ENCODE assay signal across 22 cellular contexts in genomic region chr3:156792114-156792513, GRCh38. TPM values are rescaled to one million over a fixed set of nuclear protein-coding genes. Genes with fewer than 3 reads are reported as not detected.
DNase-seq lines count a peak whose midpoint lies in the region; ATAC-seq and TF ChIP-seq lines count a peak whose summit lies in the region.
"Had no signal": no experiment of that assay in that cellular context is flagged by ENCODE, and none has a peak within 500 bp of the region (broad histone marks: within the 10 kb centered on the region; RNA-seq: fewer than 3 reads in every experiment).

No MANE protein-coding gene starts in this region.

- peak overlapping the region; percentile 74 for H2AFZ ChIP-seq in neuronal stem cell (ENCODE audit: low read length)
- no peak overlapping the region for H2AFZ ChIP-seq in H9 (ENCODE audit: low read length)

- no peak overlapping the region for H4K5ac ChIP-seq in H9 (ENCODE audit: insufficient read length, low read depth, low read length)

- H3K27ac Mint-ChIP-seq in Caco-2 (ENCODE audit: unreplicated experiment) (peak overlapping the region; percentile 55), H9 (0 out of 7 replicates have a peak overlapping the region, but pooled peaks of 1 of the 3 experiments have one; percentile 20)
- H3K27ac Mint-ChIP-seq: CD4-positive, alpha-beta T cell; endodermal cell had no signal

- ATAC-seq in Panc1: no peak
- ATAC-seq: activated T-cell treated with anti-CD3 and anti-CD28 coated beads, Interleukin-2, amount 50 U/mL, for 4 hours had no signal

- WGBS in neuronal stem cell (ENCODE audit: extremely low coverage in 2 of 2, insufficient read length in 2 of 2, insufficient replicate concordance in 1 of 2), 2 donors: no CpG with 5 or more reads among the region's 3 CpGs
- WGBS in H9 (ENCODE audit: extremely low coverage, insufficient read length, low lambda C conversion rate): no CpG with 5 or more reads among the region's 3 CpGs

- no peaks in the 10 kb centered on the region for H3K27me3 Mint-ChIP-seq in Caco-2 (ENCODE audit: insufficient read depth, unreplicated experiment)
- H3K27me3 Mint-ChIP-seq in H9 (ENCODE audit: low read depth): no peaks in the 10 kb centered on the region
- H3K27me3 Mint-ChIP-seq: activated CD4-positive, alpha-beta memory T cell treated with anti-CD3 and anti-CD28 coated beads for 36 hours; activated naive CD4-positive, alpha-beta T cell treated with anti-CD3 and anti-CD28 coated beads, Interleukin-2, amount 10 ng/mL, durations not matched to agents 7 days and 5 days; CD4-positive, alpha-beta T cell had no signal

- H3T11ph ChIP-seq in H9 (ENCODE audit: low read length): no peak overlapping the region

- H3K18ac ChIP-seq in neuronal stem cell (ENCODE audit: low read length) (no peak overlapping the region), H9 (ENCODE audit: insufficient read length, low read depth, low read length) (no peak overlapping the region)

- H3K27ac ChIP-seq in Panc1 (ENCODE audit: low read length) (peak overlapping the region; percentile 26; the same call in 1 of the 2 replicates), epithelial cell of prostate (peak overlapping the region; percentile 99), neuronal stem cell (replicated peaks; ENCODE audit: low read length) (no peak overlapping the region), H9 (ENCODE audit: insufficient read length, low read depth, low read length) (no peak overlapping the region)
- no peak overlapping the region for H3K27ac ChIP-seq in effector memory CD4-positive, alpha-beta T cell (ENCODE audit: insufficient read depth, low read length, poor library complexity, severe bottlenecking)
- H3K27ac ChIP-seq: ascending aorta, pancreas had no signal

- POLR2A ChIA-PET in Caco-2 (lab: Charles Lee) (no interaction called here), Panc1 (lab: Charles Lee) (no interaction called here)

- H2BK12ac ChIP-seq in neuronal stem cell (ENCODE audit: low read length): no peak overlapping the region
- H2BK12ac ChIP-seq in H9 (ENCODE audit: insufficient read length, low read depth, low read length): no peak overlapping the region

- H2AK5ac ChIP-seq in neuronal stem cell (ENCODE audit: low read depth, low read length): no peak overlapping the region
- H2AK5ac ChIP-seq in H9 (ENCODE audit: insufficient read length, low read length): no peak overlapping the region

- no peaks in the 10 kb centered on the region for H3K79me2 ChIP-seq in H9 (ENCODE audit: insufficient read depth, low read length)

- H3K27me3 ChIP-seq in Caco-2 (replicated peaks; ENCODE audit: control insufficient read depth, insufficient read depth, low read length) (no peaks in the 10 kb centered on the region), Panc1 (ENCODE audit: control insufficient read depth, insufficient read depth, low read length) (no peaks in the 10 kb centered on the region), neuronal stem cell (ENCODE audit: control insufficient read depth in 3 of 3, insufficient read depth in 3 of 3, low read depth in 1 of 3, low read length in 3 of 3) (no peaks in the 10 kb centered on the region), H9 (ENCODE audit: insufficient read depth, low read length) (no peaks in the 10 kb centered on the region)
- no peaks in the 10 kb centered on the region for H3K27me3 ChIP-seq in effector memory CD4-positive, alpha-beta T cell (replicated peaks; ENCODE audit: control insufficient read depth, insufficient read depth, low read length, poor library complexity, severe bottlenecking)
- H3K27me3 ChIP-seq: ascending aorta, pancreas, thyroid gland had no signal

- no TSS peak for BruUV-seq in Caco-2 (replicated peaks; lab: Mats Ljungman, UMichigan)
- BruUV-seq in Panc1 (replicated peaks; lab: Mats Ljungman, UMichigan): no TSS peak

- H3K14ac ChIP-seq in neuronal stem cell (ENCODE audit: low read length): no peak overlapping the region
- no peak overlapping the region for H3K14ac ChIP-seq in H9 (ENCODE audit: insufficient read depth, low read length)

- H3K79me1 ChIP-seq in neuronal stem cell (ENCODE audit: low read depth, low read length) (no peaks in the 10 kb centered on the region), H9 (ENCODE audit: insufficient read depth, low read depth, low read length, poor library complexity, severe bottlenecking) (no peaks in the 10 kb centered on the region)

- no peak overlapping the region for H3K4ac ChIP-seq in neuronal stem cell (ENCODE audit: low read length)
- no peak overlapping the region for H3K4ac ChIP-seq in H9 (ENCODE audit: low read depth, low read length)

- H3K23ac ChIP-seq in neuronal stem cell (ENCODE audit: low read depth, low read length, poor library complexity): no peak overlapping the region
- H3K23ac ChIP-seq in H9 (ENCODE audit: insufficient read length, low read depth, low read length): no peak overlapping the region

- H4K91ac ChIP-seq in neuronal stem cell (ENCODE audit: low read depth, low read length, poor library complexity) (no peak overlapping the region), H9 (ENCODE audit: insufficient read length, low read depth, low read length) (no peak overlapping the region)

- H3K4me2 ChIP-seq in neuronal stem cell (ENCODE audit: insufficient read depth, low read length, poor library complexity, severe bottlenecking) (no peak overlapping the region), H9 (ENCODE audit: insufficient read depth, insufficient read length, low read length) (no peak overlapping the region)

- TF ChIP-seq CTCF in Caco-2 (IDR thresholded peaks at IDR 0.05; ENCODE audit: insufficient read depth in 1 of 2, low read depth in 1 of 2, low read length in 1 of 2, severe bottlenecking in 1 of 2, unreplicated experiment in 1 of 2) (no peak), Panc1 (IDR thresholded peaks at IDR 0.05) (no peak), H9 (conservative IDR thresholded peaks at IDR 0.05) (no peak)

- H3K9me3 Mint-ChIP-seq in Caco-2 (ENCODE audit: unreplicated experiment) (no peaks in the 10 kb centered on the region), H9 (no peaks in the 10 kb centered on the region)
- H3K9me3 Mint-ChIP-seq: activated CD4-positive, alpha-beta memory T cell treated with anti-CD3 and anti-CD28 coated beads for 36 hours; activated T-cell treated with anti-CD3 and anti-CD28 coated beads, Interleukin-2, amount 50 U/mL, for 4 hours; CD4-positive, alpha-beta T cell; endodermal cell had no signal

- H2BK15ac ChIP-seq in neuronal stem cell (ENCODE audit: low read length) (no peak overlapping the region), H9 (ENCODE audit: low read depth, low read length) (no peak overlapping the region)

- no peaks in the 10 kb centered on the region for H3K23me2 ChIP-seq in H9 (ENCODE audit: insufficient read length, low read depth, low read length, poor library complexity, severe bottlenecking)

- no peak overlapping the region for H2BK120ac ChIP-seq in neuronal stem cell (ENCODE audit: low read depth, low read length)
- no peak overlapping the region for H2BK120ac ChIP-seq in H9 (ENCODE audit: low read depth, low read length, poor library complexity, severe bottlenecking)

- H3K56ac ChIP-seq in H9 (ENCODE audit: insufficient read length, low read depth, low read length): no peak overlapping the region

- H3K9ac ChIP-seq in neuronal stem cell (ENCODE audit: low read depth, low read length, poor library complexity) (no peak overlapping the region), H9 (ENCODE audit: extremely low read depth, insufficient read length, low read length) (no peak overlapping the region)

- in situ Hi-C loops in Panc1 (cut with HindIII; ENCODE audit: low pct_unique_long_range_greater_than_20kb, low sequenced_read_pairs): no loop called here

- H3K4me3 Mint-ChIP-seq in Caco-2 (ENCODE audit: unreplicated experiment) (no peak overlapping the region), H9 (no peak overlapping the region)
- H3K4me3 Mint-ChIP-seq: activated CD4-positive, alpha-beta memory T cell treated with anti-CD3 and anti-CD28 coated beads for 36 hours; activated naive CD4-positive, alpha-beta T cell treated with anti-CD3 and anti-CD28 coated beads, Interleukin-2, amount 10 ng/mL, durations not matched to agents 7 days and 5 days; activated T-cell treated with anti-CD3 and anti-CD28 coated beads, Interleukin-2, amount 50 U/mL, for 4 hours; CD4-positive, alpha-beta T cell; endodermal cell had no signal

- peaks cover 20% of the 10 kb centered on the region for H3K4me1 ChIP-seq in Caco-2
- peaks cover 16% of the 10 kb centered on the region for H3K4me1 ChIP-seq in Panc1 (ENCODE audit: control insufficient read depth, insufficient read depth, low read length)
- H3K4me1 ChIP-seq in neuronal stem cell (ENCODE audit: control insufficient read depth in 2 of 2, insufficient read depth in 1 of 2, low read depth in 1 of 2, low read length in 2 of 2): peaks cover 1 to 2% of the 10 kb centered on the region in 2 donors
- H3K4me1 ChIP-seq in effector memory CD4-positive, alpha-beta T cell (ENCODE audit: control insufficient read depth, insufficient read depth, low read length, poor library complexity, severe bottlenecking): no peaks in the 10 kb centered on the region
- no peaks in the 10 kb centered on the region for H3K4me1 ChIP-seq in H9 (ENCODE audit: insufficient read depth, low read length)
- H3K4me1 ChIP-seq: ascending aorta had no signal

- H3K4me3 ChIP-seq in Caco-2 (ENCODE audit: low read depth, low read length) (no peak overlapping the region), Panc1 (ENCODE audit: low read depth in 2 of 2, low read length in 2 of 2) (no peak overlapping the region), neuronal stem cell (ENCODE audit: low read length in 2 of 2) (no peak overlapping the region)
- H3K4me3 ChIP-seq in effector memory CD4-positive, alpha-beta T cell (ENCODE audit: insufficient read depth, low read depth, low read length, poor library complexity, severe bottlenecking): no peak overlapping the region
- H3K4me3 ChIP-seq: ascending aorta, lung, pancreas, thyroid gland had no signal

- peaks cover 19% of the 10 kb centered on the region for H3K4me1 Mint-ChIP-seq in Caco-2 (ENCODE audit: low read depth, unreplicated experiment)
- H3K4me1 Mint-ChIP-seq in H9: peaks cover 6 to 11% of the 10 kb centered on the region in 2 experiments; a peak in 2 of 4 replicates

- CTCF ChIA-PET in Caco-2 (lab: Charles Lee): no interaction called here
- CTCF ChIA-PET in Panc1 (lab: Charles Lee): no interaction called here

- H3K36me3 ChIP-seq in Caco-2 (ENCODE audit: control insufficient read depth, insufficient read depth, low read length) (no peaks in the 10 kb centered on the region), Panc1 (ENCODE audit: control insufficient read depth, insufficient read depth, low read length) (no peaks in the 10 kb centered on the region), neuronal stem cell (replicated peaks in 1 of 2; ENCODE audit: control insufficient read depth in 2 of 2, insufficient read depth in 2 of 2, low read length in 2 of 2) (no peaks in the 10 kb centered on the region)
- no peaks in the 10 kb centered on the region for H3K36me3 ChIP-seq in effector memory CD4-positive, alpha-beta T cell (ENCODE audit: control insufficient read depth, insufficient read depth, low read length)
- H3K36me3 ChIP-seq: ascending aorta, pancreas, thyroid gland had no signal

- DNase-seq in Caco-2: no peak
- DNase-seq in Panc1 (ENCODE audit: low read depth, low spot score): no peak
- no peak for DNase-seq in epithelial cell of prostate (ENCODE audit: low read depth, low spot score)
- no peak for DNase-seq in neuronal stem cell (ENCODE audit: low spot score)
- no peak for DNase-seq in effector memory CD4-positive, alpha-beta T cell
- DNase-seq in H9: no peak
- no peak for DNase-seq in RPMI8226
- no peak for DNase-seq in NCI-H82 (lab: John Stamatoyannopoulos, UW)
- DNase-seq: activated CD4-positive, alpha-beta memory T cell treated with anti-CD3 and anti-CD28 coated beads for 36 hours; activated naive CD4-positive, alpha-beta T cell treated with anti-CD3 and anti-CD28 coated beads, Interleukin-2, amount 10 ng/mL, durations not matched to agents 7 days and 5 days; activated T-cell treated with anti-CD3 and anti-CD28 coated beads, Interleukin-2, amount 50 U/mL, for 4 hours; CD4-positive, alpha-beta T cell; endodermal cell; KBM-7; NCI-H1694; NCI-H748 treated with DMSO at 0.1 percent for 48 hours; pancreas; SIG-M5; stimulated activated naive CD4-positive, alpha-beta T cell had no signal

- no peak overlapping the region for H2BK20ac ChIP-seq in H9 (ENCODE audit: low read depth, low read length, poor library complexity, severe bottlenecking)

- no peak overlapping the region for H4K8ac ChIP-seq in neuronal stem cell (ENCODE audit: low read depth, low read length)
- no peak overlapping the region for H4K8ac ChIP-seq in H9 (replicated peaks; ENCODE audit: insufficient read length, low read depth, low read length)

- H4K20me1 ChIP-seq in H9 (ENCODE audit: control insufficient read depth, insufficient read depth, insufficient read length): no peaks in the 10 kb centered on the region

- intact Hi-C loops in Caco-2 (cut with micrococcal nuclease; ENCODE audit: unreplicated experiment): no loop called here
- intact Hi-C loops in Panc1 (cut with micrococcal nuclease; ENCODE audit: unreplicated experiment): no loop called here

- H3K9me3 ChIP-seq in Caco-2 (no peaks in the 10 kb centered on the region), Panc1 (ENCODE audit: control insufficient read depth, insufficient read depth, low read depth, low read length) (no peaks in the 10 kb centered on the region), neuronal stem cell (replicated peaks in 1 of 2; ENCODE audit: control insufficient read depth in 2 of 2, insufficient read depth in 1 of 2, low read depth in 1 of 2, low read length in 2 of 2) (no peaks in the 10 kb centered on the region), H9 (ENCODE audit: control insufficient read depth, low read depth, low read length) (no peaks in the 10 kb centered on the region)
- H3K9me3 ChIP-seq in effector memory CD4-positive, alpha-beta T cell (ENCODE audit: control insufficient read depth, low read length): no peaks in the 10 kb centered on the region
- H3K9me3 ChIP-seq: ascending aorta, pancreas, thyroid gland had no signal

- H2BK5ac ChIP-seq in neuronal stem cell (ENCODE audit: low read length) (no peak overlapping the region), H9 (ENCODE audit: insufficient read length, low read length) (no peak overlapping the region)

- H3K36me3 Mint-ChIP-seq in Caco-2 (ENCODE audit: insufficient read depth, unreplicated experiment) (peaks cover 10% of the 10 kb centered on the region), H9 (ENCODE audit: insufficient read depth in 1 of 3, low read depth in 3 of 3) (no peaks in the 10 kb centered on the region)

RNA-seq across cellular contexts. Expression of gene LEKR1, which starts 34.0 kb away (rescaled TPM):
- total RNA-seq in Caco-2 (2022) (1.4 and 1.6 TPM in 2 replicates), Panc1 (2021; ENCODE audit: unreplicated experiment) (not detected), H9 (2021) (0.22 TPM in 1 of 2 replicates, not detected in the other)
- not detected for polyA plus RNA-seq in Panc1 (2012; ENCODE audit: insufficient read length)
- polyA plus RNA-seq in neuronal stem cell (2013, experiment 1 of 2): 0.54 TPM
- polyA plus RNA-seq in neuronal stem cell (2013, experiment 2 of 2): 0.22 TPM
- total RNA-seq: ascending aorta had no signal

Comparison
In these comparisons a context has a peak if more than half of its experiments do, and no peak if none do; other contexts are left out.
1. H3K27ac ChIP-seq: peak in Panc1 (single experiment) and epithelial cell of prostate (single experiment); none in neuronal stem cell (single experiment), effector memory CD4-positive, alpha-beta T cell (single experiment) and H9 (single experiment).